Comparison of ENCODE assay signal across 8 cellular contexts in the genomic region with DNA sequence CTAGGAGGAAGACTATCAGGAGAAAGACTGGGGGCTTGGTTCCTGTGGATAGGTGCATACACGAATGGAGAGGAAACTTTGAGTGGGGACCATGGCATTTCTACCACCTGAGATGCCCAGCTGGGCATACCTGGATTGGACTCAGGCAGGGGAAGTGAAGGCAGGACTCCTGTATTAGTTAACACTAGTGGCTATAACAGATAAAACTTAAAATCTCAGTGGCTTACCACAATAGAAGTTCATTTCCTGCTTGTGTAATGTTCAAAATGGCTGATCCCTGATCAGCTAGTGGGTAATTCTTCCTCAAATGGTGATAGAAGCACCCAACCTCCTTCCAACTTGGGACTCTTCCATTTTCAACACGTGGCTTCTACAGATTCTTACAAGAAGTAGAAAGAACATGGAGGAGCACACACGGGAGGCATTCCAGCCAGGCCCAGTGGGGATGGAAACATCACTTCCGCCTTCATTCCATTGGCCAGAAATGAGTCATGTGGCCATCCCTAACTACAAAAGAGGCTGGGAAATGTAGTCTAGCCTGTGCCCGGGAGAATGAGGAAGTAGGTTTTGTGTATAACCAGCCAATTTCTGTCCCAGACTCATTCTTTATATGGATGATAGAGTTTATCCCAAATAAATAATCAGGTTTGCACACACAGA.
DNase-seq lines count a peak whose midpoint lies in the region; ATAC-seq and TF ChIP-seq lines count a peak whose summit lies in the region.

No MANE protein-coding gene starts in this region.

- H2AFZ ChIP-seq in OCI-LY7 (ENCODE audit: low read length): peak overlapping the region; percentile 95

- DNase-seq in Caki2 (ENCODE audit: low read depth) (peak; percentile 89), OCI-LY7 (ENCODE audit: low spot score) (peak; percentile 94), colonic mucosa (peak; percentile 20), midbrain (lab: John Stamatoyannopoulos, UW) (peak; percentile 92), GOT3 (lab: John Stamatoyannopoulos, UW) (no peak)

- H3K27ac ChIP-seq in OCI-LY7 (ENCODE audit: low read depth, low read length, poor library complexity, severe bottlenecking): peak overlapping the region; percentile 39
- H3K27ac ChIP-seq in colonic mucosa: no peak overlapping the region

- H3K9ac ChIP-seq in colonic mucosa (ENCODE audit: low read depth in 2 of 2, low read length in 2 of 2): no peak overlapping the region

- peak overlapping the region; percentile 67 for H3K4me3 ChIP-seq in OCI-LY7 (ENCODE audit: low read depth, low read length, poor library complexity, severe bottlenecking)
- no peak overlapping the region for H3K4me3 ChIP-seq in colonic mucosa

- H3K4me1 ChIP-seq in OCI-LY7 (ENCODE audit: insufficient read depth, low read length, poor library complexity, severe bottlenecking): peaks cover 9% of the 10 kb centered on the region
- no peaks in the 10 kb centered on the region for H3K4me1 ChIP-seq in colonic mucosa

- intact Hi-C loops in OCI-LY7 (cut with micrococcal nuclease; ENCODE audit: unreplicated experiment): no loop called here
- intact Hi-C loops in colonic mucosa (cut with DNase I): no loop called here

- POLR2A ChIA-PET in OCI-LY7 (lab: Charles Lee): no interaction called here

- H3K79me2 ChIP-seq in OCI-LY7 (ENCODE audit: insufficient read depth, low read depth, low read length): no peaks in the 10 kb centered on the region

- TSS peak; percentile 97 for BruUV-seq in OCI-LY7 (replicated peaks; lab: Mats Ljungman, UMichigan)

- no peaks in the 10 kb centered on the region for H3K9me2 ChIP-seq in OCI-LY7 (ENCODE audit: insufficient read depth, low read length)

- no peaks in the 10 kb centered on the region; the same call in 1 of the 2 replicates for H3K9me3 ChIP-seq in OCI-LY7 (ENCODE audit: low read length)
- no peaks in the 10 kb centered on the region for H3K9me3 ChIP-seq in colonic mucosa

- in situ Hi-C loops in Caki2 (cut with HindIII; ENCODE audit: low pct_unique_long_range_greater_than_20kb, low sequenced_read_pairs): no loop called here

- CTCF ChIA-PET in OCI-LY7 (lab: Charles Lee; ENCODE audit: unreplicated experiment): interaction anchor here (0.6 to 1.3 kb wide), 2 partner anchors 163 to 268 kb away, joined by 3 read pairs; no protein-coding TSS in a partner anchor

- no peaks in the 10 kb centered on the region for H3K27me3 ChIP-seq in colonic mucosa

- peak; percentile 67 for ATAC-seq in GM18909 (IDR thresholded peaks at IDR 0.05; ENCODE audit: poor library complexity, unreplicated experiment)
- peak; percentile 72 for ATAC-seq in HG03378 (IDR thresholded peaks at IDR 0.05; ENCODE audit: unreplicated experiment)
- ATAC-seq in HG03095 (IDR thresholded peaks at IDR 0.05; ENCODE audit: unreplicated experiment): no peak

- H3K36me3 ChIP-seq in OCI-LY7 (ENCODE audit: insufficient read depth, low read length) (no peaks in the 10 kb centered on the region), colonic mucosa (no peaks in the 10 kb centered on the region)

- TF ChIP-seq CTCF in OCI-LY7 (conservative IDR thresholded peaks at IDR 0.05; ENCODE audit: low read length) (no peak), colonic mucosa (IDR thresholded peaks at IDR 0.05) (no peak)

- peak overlapping the region; percentile 76 for H3K4me2 ChIP-seq in OCI-LY7 (ENCODE audit: low read length)

- no peaks in the 10 kb centered on the region for H4K20me1 ChIP-seq in OCI-LY7 (ENCODE audit: insufficient read depth, low read length)
